21 cellular contexts compared by ENCODE assay signal in the genomic region with DNA sequence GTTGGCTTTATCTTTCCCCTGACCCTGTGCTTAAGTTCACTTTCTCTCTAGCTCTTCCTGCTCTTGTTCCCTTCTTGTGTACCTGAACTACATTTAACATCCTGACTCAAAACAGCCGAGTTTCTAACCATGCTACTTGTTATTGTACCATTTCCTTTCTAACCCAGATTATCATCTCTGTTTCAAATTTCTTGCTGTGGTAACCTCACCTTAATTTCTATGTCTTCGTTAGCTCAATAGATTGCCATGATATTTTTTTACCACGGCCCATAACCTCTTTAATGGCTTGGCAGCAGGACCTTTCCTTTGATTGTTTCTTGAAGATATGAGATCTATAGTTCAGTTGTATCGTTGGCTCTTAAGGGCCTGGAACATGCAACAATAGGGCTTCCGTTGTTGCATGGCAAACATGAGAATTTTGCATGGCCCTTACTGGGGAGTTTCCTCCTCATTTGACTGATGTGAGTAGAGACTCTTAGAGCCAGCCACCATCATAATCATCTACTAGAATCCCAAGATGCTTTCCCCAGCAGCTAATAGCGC. TPM values are rescaled to one million over a fixed set of nuclear protein-coding genes. Genes with fewer than 3 reads are reported as not detected.
DNase-seq lines count a peak whose midpoint lies in the region; ATAC-seq and TF ChIP-seq lines count a peak whose summit lies in the region.
"Had no signal": no experiment of that assay in that cellular context is flagged by ENCODE, and none has a peak within 500 bp of the region (broad histone marks: within the 10 kb centered on the region; RNA-seq: fewer than 3 reads in every experiment).

No MANE protein-coding gene starts in this region.

- H3K27ac ChIP-seq in right cardiac atrium (ENCODE audit: low read length), result peak overlapping the region; percentile 51
- H3K27ac ChIP-seq: GM23248, psoas muscle, stomach had no signal

- H3K27me3 ChIP-seq in right cardiac atrium (ENCODE audit: control insufficient read depth, insufficient read depth), result no peaks in the 10 kb centered on the region
- H3K27me3 ChIP-seq: stomach had no signal

- ATAC-seq in T-cell (replicated peaks in 1 of 4) (peak; percentile 76 to 86 (median 85)), right cardiac atrium (peak; percentile 11 to 71), HG02938 (IDR thresholded peaks at IDR 0.05; ENCODE audit: unreplicated experiment) (no peak)
- peak; percentile 84 for ATAC-seq in activated T-helper 17 cell treated with anti-CD3 and anti-CD28 coated beads, Interleukin-2, amount 50 U/mL, for 72 hours (replicated peaks)
- ATAC-seq: psoas muscle had no signal

- 77% methylated on average over 6 of the region's 6 CpGs for WGBS in right cardiac atrium

- H3K27ac Mint-ChIP-seq in activated naive CD4-positive, alpha-beta T cell treated with anti-CD3 and anti-CD28 coated beads, Interleukin-2, amount 10 ng/mL, durations not matched to agents 7 days and 5 days, result peak overlapping the region; percentile 86
- H3K27ac Mint-ChIP-seq in T-cell (peak overlapping the region; percentile 89 to 90), type B pancreatic cell (no peak overlapping the region)
- H3K27ac Mint-ChIP-seq in activated T-helper 17 cell treated with anti-CD3 and anti-CD28 coated beads, Interleukin-2, amount 50 U/mL, for 72 hours, result peak overlapping the region; percentile 65
- H3K27ac Mint-ChIP-seq: endodermal cell had no signal

- POLR2A ChIA-PET in T-cell (lab: Charles Lee), result interaction anchor here (0.6 to 1.6 kb wide), 7 partner anchors 10 to 1748 kb away, joined by 3 to 16 read pairs (median 3); partner anchors contain the start of gene CFAP36 (in 2 of the 2)

- DNase-seq in activated naive CD4-positive, alpha-beta T cell treated with anti-CD3 and anti-CD28 coated beads, Interleukin-2, amount 10 ng/mL, durations not matched to agents 7 days and 5 days, result peak; percentile 25
- no peak for DNase-seq in activated naive CD4-positive, alpha-beta T cell treated with anti-CD3 and anti-CD28 coated beads, Interleukin-2, amount 50 U/mL, for 16 hours
- DNase-seq in T-cell (peak in 7 of 34 experiments; percentile 2 to 29 (median 9)), right cardiac atrium (no peak), HK-2 (ENCODE audit: unreplicated experiment) (no peak), type B pancreatic cell (ENCODE audit: extremely low spot score, unreplicated experiment) (no peak)
- DNase-seq: activated effector memory CD4-positive, alpha-beta T cell treated with anti-CD3 and anti-CD28 coated beads, Interleukin-2, amount 50 U/mL, for 16 hours; DND-41; endodermal cell; GM23248; MM.1S; NCI-H1436 treated with DMSO at 0.1 percent for 48 hours; NCI-H524 treated with DMSO at 0.1 percent for 48 hours; psoas muscle; small intestine; stimulated activated CD4-positive, alpha-beta T cell treated with anti-CD3 and anti-CD28 coated beads, Interleukin-2, amount 100 ng/mL, for 48 hours; stomach; SW 1271; trophoblast cell had no signal

- intact Hi-C loops in right cardiac atrium (cut with DNase I), result no loop called here

- no peaks in the 10 kb centered on the region for H3K9me3 Mint-ChIP-seq in activated naive CD4-positive, alpha-beta T cell treated with anti-CD3 and anti-CD28 coated beads, Interleukin-2, amount 10 ng/mL, durations not matched to agents 7 days and 5 days
- H3K9me3 Mint-ChIP-seq in T-cell, result peaks cover 0 to 7% (median 0%) of the 10 kb centered on the region in 3 donors
- no peaks in the 10 kb centered on the region for H3K9me3 Mint-ChIP-seq in activated T-helper 17 cell treated with anti-CD3 and anti-CD28 coated beads, Interleukin-2, amount 50 U/mL, for 72 hours
- H3K9me3 Mint-ChIP-seq in type B pancreatic cell, result no peaks in the 10 kb centered on the region
- H3K9me3 Mint-ChIP-seq: endodermal cell had no signal

- H3K36me3 Mint-ChIP-seq in activated naive CD4-positive, alpha-beta T cell treated with anti-CD3 and anti-CD28 coated beads, Interleukin-2, amount 10 ng/mL, durations not matched to agents 7 days and 5 days, result peaks cover 38% of the 10 kb centered on the region
- H3K36me3 Mint-ChIP-seq in T-cell, result peaks cover 61% of the 10 kb centered on the region
- peaks cover 87% of the 10 kb centered on the region for H3K36me3 Mint-ChIP-seq in activated T-helper 17 cell treated with anti-CD3 and anti-CD28 coated beads, Interleukin-2, amount 50 U/mL, for 72 hours (ENCODE audit: low read depth)
- H3K36me3 Mint-ChIP-seq in type B pancreatic cell, result peaks cover 40% of the 10 kb centered on the region

- CTCF ChIA-PET in activated naive CD4-positive, alpha-beta T cell treated with anti-CD3 and anti-CD28 coated beads, Interleukin-2, amount 10 ng/mL, durations not matched to agents 7 days and 5 days (lab: Charles Lee), result interaction anchor here (0.7 to 2.7 kb wide), 2 partner anchors 11 to 24 kb away, joined by 3 to 10 read pairs; partner anchors contain the start of gene CFAP36
- CTCF ChIA-PET in T-cell (lab: Charles Lee), result interaction anchor here (0.6 to 1.4 kb wide), 3 partner anchors 11 to 91 kb away, joined by 3 to 8 read pairs (median 7); partner anchors contain the start of gene CFAP36 (in 2 of the 2)

- H3K4me1 Mint-ChIP-seq in activated naive CD4-positive, alpha-beta T cell treated with anti-CD3 and anti-CD28 coated beads, Interleukin-2, amount 10 ng/mL, durations not matched to agents 7 days and 5 days, result peaks cover 21% of the 10 kb centered on the region
- peaks cover 21 to 23% (median 21%) of the 10 kb centered on the region in 3 donors for H3K4me1 Mint-ChIP-seq in T-cell
- H3K4me1 Mint-ChIP-seq in activated T-helper 17 cell treated with anti-CD3 and anti-CD28 coated beads, Interleukin-2, amount 50 U/mL, for 72 hours, result peaks cover 9% of the 10 kb centered on the region
- H3K4me1 Mint-ChIP-seq in type B pancreatic cell (ENCODE audit: unreplicated experiment), result peaks cover 16% of the 10 kb centered on the region
- H3K4me1 Mint-ChIP-seq: endodermal cell had no signal

- H3K4me3 Mint-ChIP-seq in activated naive CD4-positive, alpha-beta T cell treated with anti-CD3 and anti-CD28 coated beads, Interleukin-2, amount 10 ng/mL, durations not matched to agents 7 days and 5 days, result no peak overlapping the region
- H3K4me3 Mint-ChIP-seq in T-cell (peak overlapping the region; percentile 3 to 44 (median 9)), type B pancreatic cell (no peak overlapping the region)
- peak overlapping the region; percentile 51 for H3K4me3 Mint-ChIP-seq in activated T-helper 17 cell treated with anti-CD3 and anti-CD28 coated beads, Interleukin-2, amount 50 U/mL, for 72 hours
- H3K4me3 Mint-ChIP-seq: endodermal cell had no signal

- no peaks in the 10 kb centered on the region for H3K27me3 Mint-ChIP-seq in activated naive CD4-positive, alpha-beta T cell treated with anti-CD3 and anti-CD28 coated beads, Interleukin-2, amount 10 ng/mL, durations not matched to agents 7 days and 5 days
- H3K27me3 Mint-ChIP-seq in T-cell (no peaks in the 10 kb centered on the region), type B pancreatic cell (no peaks in the 10 kb centered on the region)
- no peaks in the 10 kb centered on the region for H3K27me3 Mint-ChIP-seq in activated T-helper 17 cell treated with anti-CD3 and anti-CD28 coated beads, Interleukin-2, amount 50 U/mL, for 72 hours

- no peak for TF ChIP-seq CTCF in type B pancreatic cell (conservative IDR thresholded peaks at IDR 0.05)

- no peak overlapping the region for H3K4me3 ChIP-seq in right cardiac atrium (ENCODE audit: low read length)
- H3K4me3 ChIP-seq: GM23248, psoas muscle, stomach had no signal

- H3K4me1 ChIP-seq in right cardiac atrium (ENCODE audit: control insufficient read depth, insufficient read depth, low read length), result no peaks in the 10 kb centered on the region
- H3K4me1 ChIP-seq: psoas muscle had no signal

- no peaks in the 10 kb centered on the region for H3K9me3 ChIP-seq in right cardiac atrium (ENCODE audit: control insufficient read depth, low read length)
- H3K9me3 ChIP-seq: psoas muscle, stomach had no signal

RNA-seq across cellular contexts. Expression of gene CFAP36, which starts 11.1 kb away (rescaled TPM):
- total RNA-seq in T-cell (10 to 100 TPM; 31.1 to 54.9 (median 40.4) TPM), right cardiac atrium (10 to 100 TPM; 26.0 to 30.5 (median 28.9) TPM), type B pancreatic cell (ENCODE audit: low replicate concordance) (30.6 and 36.1 TPM in 2 replicates)
- 10 to 100 TPM; 25.1 to 55.5 TPM for total RNA-seq in activated T-helper 17 cell treated with anti-CD3 and anti-CD28 coated beads, Interleukin-2, amount 50 U/mL, for 72 hours
- 33.2 TPM for polyA plus RNA-seq in right cardiac atrium

Comparison
In these comparisons a context has a peak if more than half of its experiments do, and no peak if none do; other contexts are left out.
1. H3K4me3 Mint-ChIP-seq: peak in T-cell (3 of 3) and activated T-helper 17 cell treated with anti-CD3 and anti-CD28 coated beads, Interleukin-2, amount 50 U/mL, for 72 hours (single experiment); none in activated naive CD4-positive, alpha-beta T cell treated with anti-CD3 and anti-CD28 coated beads, Interleukin-2, amount 10 ng/mL, durations not matched to agents 7 days and 5 days (single experiment) and type B pancreatic cell (single experiment).